ENCODE assay signal across 28 cellular contexts in genomic region chr12:28974166-28974565, GRCh38.
DNase-seq lines count a peak whose midpoint lies in the region; ATAC-seq, FAIRE-seq and TF ChIP-seq lines count a peak whose summit lies in the region.
"Had no signal": no experiment of that assay in that cellular context is flagged by ENCODE, and none has a peak within 500 bp of the region (broad histone marks: within the 10 kb centered on the region; RNA-seq: fewer than 3 reads in every experiment).

No MANE protein-coding gene starts in this region.

- no peaks in the 10 kb centered on the region for H3K36me3 Mint-ChIP-seq in nephron progenitor cell (ENCODE audit: low read depth)
- H3K36me3 Mint-ChIP-seq: activated naive CD4-positive, alpha-beta T cell treated with anti-CD3 and anti-CD28 coated beads, Interleukin-2, amount 10 ng/mL, durations not matched to agents 7 days and 5 days; naive thymus-derived CD8-positive, alpha-beta T cell had no signal

- no peak overlapping the region for H3K27ac ChIP-seq in GM12878 (ENCODE audit: control insufficient read depth, insufficient read depth)
- H3K27ac ChIP-seq: A549, BLaER1, SJCRH30, thoracic aorta had no signal

- no peaks in the 10 kb centered on the region for H3K9me3 ChIP-seq in GM12878 (replicated peaks; ENCODE audit: control insufficient read depth, insufficient read depth, low read length)
- H3K9me3 ChIP-seq: A549, BLaER1, SJCRH30, thoracic aorta, uterus had no signal

- peak overlapping the region; percentile 39 for H3K27ac Mint-ChIP-seq in nephron progenitor cell
- H3K27ac Mint-ChIP-seq: activated naive CD4-positive, alpha-beta T cell treated with anti-CD3 and anti-CD28 coated beads, Interleukin-2, amount 10 ng/mL, durations not matched to agents 7 days and 5 days; dendritic cell treated with granulocyte-macrophage colony-stimulating factor and Interleukin-4, amounts not matched to agents 40 ng/mL and 50 ng/mL, for 4 days; endodermal cell; GM23338 had no signal

- H3K36me3 ChIP-seq in GM12878 (ENCODE audit: control insufficient read depth in 2 of 2, insufficient read depth in 2 of 2, low read length in 1 of 2) = no peaks in the 10 kb centered on the region
- H3K36me3 ChIP-seq: BLaER1, SJCRH30, thoracic aorta, uterus had no signal

- no peak for TF ChIP-seq POLR2A in GM12878 (IDR thresholded peaks at IDR 0.05; ENCODE audit: low read depth, low read length)

- CTCF ChIA-PET in GM12878 (lab: Yijun Ruan, JAX) = interaction anchor here (0.9 kb wide), 1 partner anchor 9 kb away, joined by 3 read pairs; no protein-coding TSS in a partner anchor

- no peak for TF ChIP-seq RAD21 in GM12878 (IDR thresholded peaks at IDR 0.05; ENCODE audit: insufficient read depth, low read depth, low read length)

- TF ChIP-seq EP300 in GM12878 (IDR thresholded peaks at IDR 0.05; ENCODE audit: borderline replicate concordance in 1 of 2, control insufficient read depth in 1 of 2, low read depth in 2 of 2, low read length in 2 of 2) = no peak

- RAD21 ChIA-PET in GM12878 (lab: Charles Lee; ENCODE audit: unreplicated experiment) = no interaction called here

- no peak overlapping the region for H3K4me3 ChIP-seq in GM12878
- H3K4me3 ChIP-seq: A549, BLaER1, GM23338, SJCRH30, thoracic aorta, uterus had no signal

- POLR2A ChIA-PET in GM12878 (lab: Charles Lee) = no interaction called here

- 0% methylated on average over 1 of the region's 1 CpG for WGBS in GM12878 (ENCODE audit: insufficient coverage, insufficient replicate concordance, low lambda C conversion rate, missing lambda C conversion rate)

- intact Hi-C loops in GM12878 (cut with micrococcal nuclease; ENCODE audit: unreplicated experiment) = no loop called here

- H3K9me3 Mint-ChIP-seq in nephron progenitor cell = no peaks in the 10 kb centered on the region
- H3K9me3 Mint-ChIP-seq: activated naive CD4-positive, alpha-beta T cell treated with anti-CD3 and anti-CD28 coated beads, Interleukin-2, amount 10 ng/mL, durations not matched to agents 7 days and 5 days; dendritic cell treated with granulocyte-macrophage colony-stimulating factor and Interleukin-4, amounts not matched to agents 40 ng/mL and 50 ng/mL, for 4 days; endodermal cell; GM23338 had no signal

- TF ChIP-seq CTCF in GM12878 (IDR thresholded peaks at IDR 0.05 in 2 of 3, conservative IDR thresholded peaks at IDR 0.05 in 1 of 3; ENCODE audit: control insufficient read depth in 2 of 3, extremely low read depth in 1 of 3, insufficient read depth in 1 of 3, low read depth in 3 of 3, low read length in 3 of 3) (no peak), nephron progenitor cell (IDR thresholded peaks at IDR 0.05) (no peak)

- H3K4me1 ChIP-seq in GM12878 (ENCODE audit: control insufficient read depth, insufficient read depth, low read length) = no peaks in the 10 kb centered on the region
- H3K4me1 ChIP-seq: A549, BLaER1, SJCRH30, uterus had no signal

- H3K27me3 Mint-ChIP-seq in nephron progenitor cell (ENCODE audit: low read depth, poor library complexity) = peaks cover 3% of the 10 kb centered on the region
- H3K27me3 Mint-ChIP-seq: dendritic cell treated with granulocyte-macrophage colony-stimulating factor and Interleukin-4, amounts not matched to agents 40 ng/mL and 50 ng/mL, for 4 days had no signal

- BruUV-seq in GM12878 (replicated peaks; lab: Mats Ljungman, UMichigan) = no TSS peak

- H2AFZ ChIP-seq in GM12878 (ENCODE audit: control insufficient read depth, low read depth, low read length) = no peak overlapping the region
- H2AFZ ChIP-seq: GM23338 had no signal

- FAIRE-seq in GM12878 (lab: Jason Lieb, UNC) = no peak
- FAIRE-seq: A549 had no signal

- H3K79me2 ChIP-seq in GM12878 (ENCODE audit: control insufficient read depth, insufficient read depth, low read length) = no peaks in the 10 kb centered on the region

- H4K20me1 ChIP-seq in GM12878 (ENCODE audit: control insufficient read depth, insufficient read depth) = no peaks in the 10 kb centered on the region
- H4K20me1 ChIP-seq: BLaER1 had no signal

- no peak overlapping the region for H3K4me3 Mint-ChIP-seq in nephron progenitor cell
- H3K4me3 Mint-ChIP-seq: activated naive CD4-positive, alpha-beta T cell treated with anti-CD3 and anti-CD28 coated beads, Interleukin-2, amount 10 ng/mL, durations not matched to agents 7 days and 5 days; dendritic cell treated with granulocyte-macrophage colony-stimulating factor and Interleukin-4, amounts not matched to agents 40 ng/mL and 50 ng/mL, for 4 days; endodermal cell; GM23338; naive thymus-derived CD8-positive, alpha-beta T cell had no signal

- in situ Hi-C loops in GM12878 (cut with MboI) = no loop called here

- H3K9ac ChIP-seq in GM12878 (ENCODE audit: control insufficient read depth, insufficient read depth, low read length) = no peak overlapping the region
- H3K9ac ChIP-seq: BLaER1 had no signal

- H3K4me1 Mint-ChIP-seq in nephron progenitor cell = peaks cover 4% of the 10 kb centered on the region
- H3K4me1 Mint-ChIP-seq: activated naive CD4-positive, alpha-beta T cell treated with anti-CD3 and anti-CD28 coated beads, Interleukin-2, amount 10 ng/mL, durations not matched to agents 7 days and 5 days; endodermal cell; GM23338; naive thymus-derived CD8-positive, alpha-beta T cell had no signal

- DNase-seq in AG20443 (ENCODE audit: low spot score) (peak; percentile 22), HT1080 (ENCODE audit: low read depth) (peak; percentile 26), GM12878 (ENCODE audit: low read depth, low spot score) (no peak), nephron progenitor cell (no peak), foreskin melanocyte (no peak), DMS114 treated with DMSO at 0.1 percent for 48 hours (lab: John Stamatoyannopoulos, UW; ENCODE audit: unreplicated experiment) (no peak)
- DNase-seq: activated CD4-positive, alpha-beta T cell treated with anti-CD3 and anti-CD28 coated beads, Interleukin-2, amount 50 U/mL, for 1 hour; activated naive CD4-positive, alpha-beta T cell treated with anti-CD3 and anti-CD28 coated beads, Interleukin-2, amount 10 ng/mL, durations not matched to agents 7 days and 5 days; amygdala; caudate nucleus; endodermal cell; GF-D8; islet precursor cell; naive thymus-derived CD8-positive, alpha-beta T cell; NCI-H1092 treated with DMSO at 0.1 percent for 48 hours; NCI-H1930; SJCRH30; stimulated activated naive CD4-positive, alpha-beta T cell treated with Interleukin-2 at 50 U/mL for 16 hours; T1000; uterus had no signal

- ATAC-seq in GM12878 (no peak), HG03439 (IDR thresholded peaks at IDR 0.05; ENCODE audit: unreplicated experiment) (no peak), GM18873 (IDR thresholded peaks at IDR 0.05; ENCODE audit: low FRiP score, unreplicated experiment) (no peak)
- ATAC-seq: A549; esophagus mucosa; GM23338; naive thymus-derived CD8-positive, alpha-beta T cell had no signal

- no peaks in the 10 kb centered on the region for H3K27me3 ChIP-seq in GM12878 (replicated peaks in 1 of 2; ENCODE audit: control insufficient read depth in 2 of 2, insufficient read depth in 2 of 2, low read length in 1 of 2)
- H3K27me3 ChIP-seq: BLaER1, SJCRH30, uterus had no signal

- H3K4me2 ChIP-seq in GM12878 (ENCODE audit: control insufficient read depth, insufficient read depth) = no peak overlapping the region
- H3K4me2 ChIP-seq: A549, BLaER1, GM23338 had no signal

- SMC1A ChIA-PET in GM12878 (lab: Charles Lee; ENCODE audit: uncharacterized antibody, unreplicated experiment) = interaction anchor here (1.1 kb wide), 1 partner anchor 8 kb away, joined by 3 read pairs; no protein-coding TSS in a partner anchor

TF ChIP-seq in GM12878, 131 proteins besides CTCF, POLR2A, EP300 and RAD21:
- TF ChIP-seq YBX1 (IDR thresholded peaks at IDR 0.05) (no peak), IRF4 (IDR thresholded peaks at IDR 0.05; ENCODE audit: low read depth, low read length) (peak; percentile 24; the same call in 1 of the 2 replicates)
TF ChIP-seq in GM12878: peak in this region for 1.

Comparison
In these comparisons a context has a peak if more than half of its experiments do, and no peak if none do; other contexts are left out.
1. DNase-seq: peak in AG20443 (single experiment) and HT1080 (single experiment); none in GM12878 (single experiment), nephron progenitor cell (single experiment), foreskin melanocyte (single experiment) and DMS114 treated with DMSO at 0.1 percent for 48 hours (single experiment).